1 cellular context compared by ENCODE assay signal in the genomic region with DNA sequence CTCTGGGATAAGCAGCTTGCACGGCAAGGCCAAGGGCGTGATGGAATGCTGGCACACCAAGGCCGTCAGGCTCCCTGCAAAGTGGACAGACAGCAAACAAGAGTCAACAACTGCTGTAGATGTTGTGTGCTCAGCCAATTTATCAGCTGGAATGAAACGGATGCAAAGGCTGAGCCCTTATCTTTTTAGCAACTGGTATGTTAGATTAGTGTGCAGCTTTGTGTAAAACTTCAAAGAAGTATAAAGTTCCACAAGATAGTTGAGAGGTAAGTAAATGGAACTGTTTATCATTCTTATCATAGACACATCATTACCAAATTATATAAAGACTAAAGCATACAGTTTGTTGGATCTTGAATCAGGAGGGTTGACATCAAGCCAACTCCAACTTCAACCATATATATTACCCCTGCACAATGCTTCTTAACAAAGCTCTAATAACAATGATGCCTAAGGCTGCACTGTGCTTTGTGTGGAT.
TF ChIP-seq lines count a peak whose summit lies in the region.

No MANE protein-coding gene starts in this region.

TF ChIP-seq in HepG2, 621 proteins besides CTCF, POLR2A, EP300 and RAD21 (continued from another document and continues in another):
- TF ChIP-seq NR2C2 (CRISPR knock-in tag; IDR thresholded peaks at IDR 0.05; ENCODE audit: borderline replicate concordance) (no peak), LCORL (IDR thresholded peaks at IDR 0.05) (no peak), LCORL (CRISPR knock-in tag; IDR thresholded peaks at IDR 0.05) (peak; percentile 51; the same call in 1 of the 2 replicates), PRDM10 (CRISPR knock-in tag; IDR thresholded peaks at IDR 0.05; ENCODE audit: low read depth) (no peak), HDAC2 (CRISPR knock-in tag; IDR thresholded peaks at IDR 0.05) (peak; percentile 97), SRSF9 (IDR thresholded peaks at IDR 0.05; ENCODE audit: borderline replicate concordance, insufficient read depth, low read depth, low read length, poor library complexity, severe bottlenecking) (no peak), ARNT (IDR thresholded peaks at IDR 0.05) (no peak), ZNF138 (CRISPR knock-in tag; IDR thresholded peaks at IDR 0.05; ENCODE audit: low read depth) (no peak), TEAD2 (CRISPR knock-in tag; IDR thresholded peaks at IDR 0.05) (no peak), NR3C1 (CRISPR knock-in tag; IDR thresholded peaks at IDR 0.05) (no peak), FOXJ3 (CRISPR knock-in tag; IDR thresholded peaks at IDR 0.05; ENCODE audit: borderline replicate concordance) (peak; percentile 99), JUN (CRISPR knock-in tag; IDR thresholded peaks at IDR 0.05) (peak; percentile 49; the same call in 1 of the 2 replicates), USF2 (IDR thresholded peaks at IDR 0.05; ENCODE audit: low read depth, low read length) (no peak), USF2 (CRISPR knock-in tag; IDR thresholded peaks at IDR 0.05; ENCODE audit: borderline replicate concordance) (no peak), REST (IDR thresholded peaks at IDR 0.05; ENCODE audit: borderline replicate concordance in 1 of 2, low read depth in 1 of 2, low read length in 2 of 2) (0 out of 4 replicates have a peak, but pooled peaks of 1 of the 2 experiments have one; percentile 16), ZNF281 (CRISPR knock-in tag; IDR thresholded peaks at IDR 0.05; ENCODE audit: borderline replicate concordance) (no peak), ARID4A (CRISPR knock-in tag; IDR thresholded peaks at IDR 0.05; ENCODE audit: borderline replicate concordance) (peak; percentile 27; the same call in 1 of the 2 replicates), ZNF720 (CRISPR knock-in tag; IDR thresholded peaks at IDR 0.05) (no peak), HES4 (CRISPR knock-in tag; IDR thresholded peaks at IDR 0.05; ENCODE audit: borderline replicate concordance) (no peak), ZNF280B (CRISPR knock-in tag; IDR thresholded peaks at IDR 0.05; ENCODE audit: borderline replicate concordance) (no peak), ZNF180 (CRISPR knock-in tag; IDR thresholded peaks at IDR 0.05; ENCODE audit: borderline replicate concordance, low read depth) (no peak), SNAPC5 (CRISPR knock-in tag; IDR thresholded peaks at IDR 0.05; ENCODE audit: borderline replicate concordance) (no peak), ZNF780A (CRISPR knock-in tag; IDR thresholded peaks at IDR 0.05) (no peak), FOXK2 (IDR thresholded peaks at IDR 0.05) (0 out of 2 replicates have a peak, but pooled peaks have one; percentile 60), KAT8 (CRISPR knock-in tag; IDR thresholded peaks at IDR 0.05) (peak; percentile 31; the same call in 1 of the 2 replicates), ZSCAN29 (CRISPR knock-in tag; conservative IDR thresholded peaks at IDR 0.05) (0 out of 2 replicates have a peak, but pooled peaks have one; percentile 78), NAIF1 (CRISPR knock-in tag; IDR thresholded peaks at IDR 0.05; ENCODE audit: borderline replicate concordance) (no peak; the same call in 1 of the 2 replicates), ZNF841 (CRISPR knock-in tag; IDR thresholded peaks at IDR 0.05; ENCODE audit: borderline replicate concordance) (no peak), POLR2AphosphoS2 (IDR thresholded peaks at IDR 0.05; ENCODE audit: low read depth, low read length) (no peak), ZNF83 (CRISPR knock-in tag; IDR thresholded peaks at IDR 0.05; ENCODE audit: borderline replicate concordance) (no peak), ZNF143 (CRISPR knock-in tag; IDR thresholded peaks at IDR 0.05) (no peak), ZNF296 (CRISPR knock-in tag; conservative IDR thresholded peaks at IDR 0.05) (no peak)
- TF ChIP-seq, protein P1, sequence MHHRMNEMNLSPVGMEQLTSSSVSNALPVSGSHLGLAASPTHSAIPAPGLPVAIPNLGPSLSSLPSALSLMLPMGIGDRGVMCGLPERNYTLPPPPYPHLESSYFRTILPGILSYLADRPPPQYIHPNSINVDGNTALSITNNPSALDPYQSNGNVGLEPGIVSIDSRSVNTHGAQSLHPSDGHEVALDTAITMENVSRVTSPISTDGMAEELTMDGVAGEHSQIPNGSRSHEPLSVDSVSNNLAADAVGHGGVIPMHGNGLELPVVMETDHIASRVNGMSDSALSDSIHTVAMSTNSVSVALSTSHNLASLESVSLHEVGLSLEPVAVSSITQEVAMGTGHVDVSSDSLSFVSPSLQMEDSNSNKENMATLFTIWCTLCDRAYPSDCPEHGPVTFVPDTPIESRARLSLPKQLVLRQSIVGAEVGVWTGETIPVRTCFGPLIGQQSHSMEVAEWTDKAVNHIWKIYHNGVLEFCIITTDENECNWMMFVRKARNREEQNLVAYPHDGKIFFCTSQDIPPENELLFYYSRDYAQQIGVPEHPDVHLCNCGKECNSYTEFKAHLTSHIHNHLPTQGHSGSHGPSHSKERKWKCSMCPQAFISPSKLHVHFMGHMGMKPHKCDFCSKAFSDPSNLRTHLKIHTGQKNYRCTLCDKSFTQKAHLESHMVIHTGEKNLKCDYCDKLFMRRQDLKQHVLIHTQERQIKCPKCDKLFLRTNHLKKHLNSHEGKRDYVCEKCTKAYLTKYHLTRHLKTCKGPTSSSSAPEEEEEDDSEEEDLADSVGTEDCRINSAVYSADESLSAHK (CRISPR knock-in tag; IDR thresholded peaks at IDR 0.05; ENCODE audit: borderline replicate concordance) = no peak
